Comparison of ENCODE assay signal across 7 cellular contexts in genomic region chr10:97422921-97423420, GRCh38. TPM values are rescaled to one million over a fixed set of nuclear protein-coding genes. Genes with fewer than 3 reads are reported as not detected.
A peak's percentile ranks its signal among the peaks of the same experiment; 100 is the strongest.
DNase-seq lines count a peak whose midpoint lies in the region; ATAC-seq and TF ChIP-seq lines count a peak whose summit lies in the region.
"Had no signal": no experiment of that assay in that cellular context is flagged by ENCODE, and none has a peak within 500 bp of the region (broad histone marks: within the 10 kb centered on the region; RNA-seq: fewer than 3 reads in every experiment).

No MANE protein-coding gene starts in this region.

- DNase-seq in NCI-H226 (peak; percentile 78), astrocyte of the spinal cord (ENCODE audit: low read depth, low spot score) (peak; percentile 80), mucosa of gallbladder (ENCODE audit: low spot score) (no peak), NCI-H446 treated with DMSO at 0.1 percent for 48 hours (lab: John Stamatoyannopoulos, UW) (no peak)
- peak; percentile 51 to 62 for DNase-seq in stimulated activated CD4-positive, alpha-beta T cell treated with anti-CD3 and anti-CD28 coated beads, Interleukin-2, amount 100 ng/mL, for 24 hours

- no peak for ATAC-seq in HG03139 (IDR thresholded peaks at IDR 0.05; ENCODE audit: unreplicated experiment)
- ATAC-seq: left lobe of liver had no signal

- in situ Hi-C loops in astrocyte of the spinal cord (cut with HindIII; ENCODE audit: low sequenced_read_pairs) = no loop called here

- TF ChIP-seq CTCF in astrocyte of the spinal cord (IDR thresholded peaks at IDR 0.05; ENCODE audit: low read depth, low read length) = no peak

- no peak overlapping the region for H3K4me3 ChIP-seq in astrocyte of the spinal cord (ENCODE audit: low read depth, low read length)

RNA-seq across cellular contexts. Expression of gene PGAM1, which starts 3.0 kb away (rescaled TPM):
- 270 TPM for total RNA-seq in mucosa of gallbladder

RNA-seq across cellular contexts. Expression of gene RRP12, which starts 21.8 kb away (rescaled TPM):
- total RNA-seq in mucosa of gallbladder = 20.9 TPM

RNA-seq across cellular contexts. Expression of gene EXOSC1, which starts 22.8 kb away (rescaled TPM):
- 33.8 TPM for total RNA-seq in mucosa of gallbladder

RNA-seq across cellular contexts. Expression of gene ZDHHC16, which starts 23.0 kb away (rescaled TPM):
- 37.4 TPM for total RNA-seq in mucosa of gallbladder

Comparison
In these comparisons a context has a peak if more than half of its experiments do, and no peak if none do; other contexts are left out.
1. DNase-seq: peak in NCI-H226 (single experiment), astrocyte of the spinal cord (single experiment) and stimulated activated CD4-positive, alpha-beta T cell treated with anti-CD3 and anti-CD28 coated beads, Interleukin-2, amount 100 ng/mL, for 24 hours (2 of 2); none in mucosa of gallbladder (single experiment) and NCI-H446 treated with DMSO at 0.1 percent for 48 hours (single experiment).